ENCODE assay signal across 15 cellular contexts in the genomic region with DNA sequence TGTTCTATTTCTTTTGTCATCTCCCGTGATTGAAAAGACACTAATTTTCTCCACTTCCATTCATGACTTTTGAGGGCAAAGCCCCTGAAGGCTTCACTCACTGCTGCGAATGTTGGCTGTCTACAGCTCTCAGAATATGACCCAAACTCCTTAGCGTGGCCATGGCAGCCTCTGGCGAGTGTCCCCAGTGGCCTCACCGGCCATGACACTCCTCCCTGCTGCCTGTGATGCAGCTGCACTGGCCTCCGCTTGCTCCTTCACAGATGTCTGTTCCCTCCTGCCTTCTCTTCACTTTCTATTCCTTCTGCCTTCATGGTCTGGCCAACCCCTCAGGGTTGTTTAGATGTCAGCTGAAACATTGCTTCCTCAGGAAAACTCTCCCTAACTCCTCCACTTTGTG.
"Had no signal": no experiment of that assay in that cellular context is flagged by ENCODE, and none has a peak within 500 bp of the region (broad histone marks: within the 10 kb centered on the region; RNA-seq: fewer than 3 reads in every experiment).

No MANE protein-coding gene starts in this region.

- DNase-seq: activated CD4-positive, alpha-beta T cell treated with anti-CD3 and anti-CD28 coated beads, Interleukin-2, amount 50 U/mL, for 1 hour; activated naive CD4-positive, alpha-beta T cell treated with anti-CD3 and anti-CD28 coated beads, Interleukin-2, amount 10 ng/mL, durations not matched to agents 7 days and 5 days; central memory CD4-positive, alpha-beta T cell; cortex of kidney; effector CD8-positive, alpha-beta T cell; left ventricle myocardium superior; mesendoderm; nephron progenitor cell; pancreas; stimulated activated CD4-positive, alpha-beta T cell treated with anti-CD3 and anti-CD28 coated beads, Interleukin-15, amount 100 ng/mL, for 24 hours; stimulated activated CD4-positive, alpha-beta T cell treated with anti-CD3 and anti-CD28 coated beads, Interleukin-4, amount 100 ng/mL, for 24 hours; testis had no signal

- H3K4me1 ChIP-seq: gastroesophageal sphincter, pancreas, testis had no signal

- H3K4me3 Mint-ChIP-seq: activated naive CD4-positive, alpha-beta T cell treated with anti-CD3 and anti-CD28 coated beads, Interleukin-2, amount 10 ng/mL, durations not matched to agents 7 days and 5 days; nephron progenitor cell; stimulated activated naive CD8-positive, alpha-beta T cell treated with anti-CD3 and anti-CD28 coated beads, Interleukin-15, Interleukin-2, amounts not matched to agents 100 ng/mL and 50 ng/mL, for 24 hours had no signal

- H3K36me3 ChIP-seq: gastroesophageal sphincter, pancreas had no signal

- H3K4me1 Mint-ChIP-seq: activated naive CD4-positive, alpha-beta T cell treated with anti-CD3 and anti-CD28 coated beads, Interleukin-2, amount 10 ng/mL, durations not matched to agents 7 days and 5 days had no signal

- H3K36me3 Mint-ChIP-seq: activated naive CD4-positive, alpha-beta T cell treated with anti-CD3 and anti-CD28 coated beads, Interleukin-2, amount 10 ng/mL, durations not matched to agents 7 days and 5 days had no signal

- H3K9me3 ChIP-seq: gastroesophageal sphincter, pancreas, testis had no signal

- H3K9me3 Mint-ChIP-seq: activated naive CD4-positive, alpha-beta T cell treated with anti-CD3 and anti-CD28 coated beads, Interleukin-2, amount 10 ng/mL, durations not matched to agents 7 days and 5 days; activated T-helper 2 cell treated with anti-CD3 and anti-CD28 coated beads, Interferon-gamma antibody, Interleukin-2, Interleukin-4, amounts not matched to agents 10 μg/mL and 5 μg/mL and 100 μg/mL, durations not matched to agents 14 hours and 24 hours and 36 hours; stimulated activated naive CD8-positive, alpha-beta T cell treated with anti-CD3 and anti-CD28 coated beads, Interleukin-15, Interleukin-2, amounts not matched to agents 100 ng/mL and 50 ng/mL, for 24 hours had no signal

- H3K27me3 ChIP-seq: gastroesophageal sphincter, pancreas, testis had no signal

- ATAC-seq: gastroesophageal sphincter, left ventricle myocardium superior, pancreas had no signal

- H3K4me3 ChIP-seq: gastroesophageal sphincter, pancreas, testis had no signal

- H3K27ac ChIP-seq: gastroesophageal sphincter, pancreas, testis had no signal

- H3K27ac Mint-ChIP-seq: activated naive CD4-positive, alpha-beta T cell treated with anti-CD3 and anti-CD28 coated beads, Interleukin-2, amount 10 ng/mL, durations not matched to agents 7 days and 5 days; activated T-helper 2 cell treated with anti-CD3 and anti-CD28 coated beads, Interferon-gamma antibody, Interleukin-2, Interleukin-4, amounts not matched to agents 10 μg/mL and 5 μg/mL and 100 μg/mL, durations not matched to agents 14 hours and 24 hours and 36 hours; nephron progenitor cell; stimulated activated naive CD8-positive, alpha-beta T cell treated with anti-CD3 and anti-CD28 coated beads, Interleukin-15, Interleukin-2, amounts not matched to agents 100 ng/mL and 50 ng/mL, for 24 hours had no signal
